ENCODE assay signal across 22 cellular contexts in genomic region chrX:127578395-127578794, GRCh38.
"Had no signal": no experiment of that assay in that cellular context is flagged by ENCODE, and none has a peak within 500 bp of the region (broad histone marks: within the 10 kb centered on the region; RNA-seq: fewer than 3 reads in every experiment).

No MANE protein-coding gene starts in this region.

- H3K27me3 ChIP-seq: gastrocnemius medialis, neural progenitor cell, sigmoid colon, stomach, testis, tibial artery had no signal

- H3K36me3 ChIP-seq: gastrocnemius medialis, neural progenitor cell, sigmoid colon, stomach, tibial artery had no signal

- H3K4me3 ChIP-seq: dorsolateral prefrontal cortex, gastrocnemius medialis, mucosa of descending colon, neural progenitor cell, sigmoid colon, stomach, testis, tibial artery had no signal

- ATAC-seq: esophagus mucosa; gastrocnemius medialis; mucosa of descending colon; naive thymus-derived CD4-positive, alpha-beta T cell; stimulated activated effector memory CD8-positive, alpha-beta T cell treated with anti-CD3 and anti-CD28 coated beads, Interleukin-12 subunit alpha, Interleukin-12 subunit beta, amount 100 ng/mL, for 72 hours had no signal

- H3K4me1 ChIP-seq: gastrocnemius medialis, neural progenitor cell, parathyroid adenoma, sigmoid colon, stomach, testis, tibial artery had no signal

- DNase-seq: effector CD8-positive, alpha-beta T cell; endodermal cell; foreskin fibroblast; gastrocnemius medialis; head of caudate nucleus; hippocampal formation; mesenchymal stem cell; mucosa of descending colon; naive thymus-derived CD4-positive, alpha-beta T cell; sigmoid colon; stimulated activated CD4-positive, alpha-beta T cell treated with anti-CD3 and anti-CD28 coated beads, Interleukin-2, amount 100 ng/mL, for 24 hours; stimulated activated CD4-positive, alpha-beta T cell treated with anti-CD3 and anti-CD28 coated beads, Interleukin-4, amount 100 ng/mL, for 24 hours; stimulated activated naive CD4-positive, alpha-beta T cell treated with Interleukin-2 at 50 U/mL for 16 hours; stomach; testis; tibial artery had no signal

- H3K9me3 ChIP-seq: gastrocnemius medialis, sigmoid colon, testis had no signal

- H3K27ac ChIP-seq: dorsolateral prefrontal cortex, epithelial cell of prostate, gastrocnemius medialis, neural progenitor cell, parathyroid adenoma, sigmoid colon, stomach, testis, tibial artery had no signal
